Comparison of ENCODE assay signal across 18 cellular contexts in genomic region chr13:93745884-93746283, GRCh38.
"Had no signal": no experiment of that assay in that cellular context is flagged by ENCODE, and none has a peak within 500 bp of the region (broad histone marks: within the 10 kb centered on the region; RNA-seq: fewer than 3 reads in every experiment).

No MANE protein-coding gene starts in this region.

- H3K9me3 Mint-ChIP-seq: neural progenitor cell had no signal

- H3K27me3 ChIP-seq: colonic mucosa, esophagus squamous epithelium, gastrocnemius medialis, neural progenitor cell had no signal

- H3K27me3 Mint-ChIP-seq: memory B cell; natural killer cell treated with Interleukin-12 subunit alpha and Interleukin-12 subunit beta and Interleukin-15 and Interleukin-18, amount 100 ng/mL, for 72 hours had no signal

- H3K27ac ChIP-seq: colonic mucosa, esophagus squamous epithelium, gastrocnemius medialis, left ventricle myocardium inferior, lower lobe of right lung, neural progenitor cell, ovary had no signal

- H3K36me3 ChIP-seq: colonic mucosa, esophagus squamous epithelium, gastrocnemius medialis, left ventricle myocardium inferior, lower lobe of right lung, neural progenitor cell, ovary had no signal

- H3K4me1 Mint-ChIP-seq: memory B cell had no signal

- DNase-seq: colonic mucosa; dermis blood vessel endothelial cell; esophagus squamous epithelium; gastrocnemius medialis; left ventricle myocardium inferior; lower lobe of right lung; midbrain; nucleus accumbens; ovary; right cardiac atrium; stimulated activated CD4-positive, alpha-beta T cell treated with anti-CD3 and anti-CD28 coated beads, Interleukin-2, amount 100 ng/mL, for 48 hours; stimulated activated naive CD4-positive, alpha-beta T cell treated with Interleukin-2 at 50 U/mL for 16 hours; trophoblast cell had no signal

- FAIRE-seq: keratinocyte had no signal

- H3K9me3 ChIP-seq: colonic mucosa, esophagus squamous epithelium, gastrocnemius medialis, left ventricle myocardium inferior, lower lobe of right lung, ovary had no signal

- H3K4me2 ChIP-seq: neural progenitor cell, smooth muscle cell had no signal

- H3K4me3 Mint-ChIP-seq: memory B cell; natural killer cell treated with Interleukin-12 subunit alpha and Interleukin-12 subunit beta and Interleukin-15 and Interleukin-18, amount 100 ng/mL, for 72 hours; neural progenitor cell had no signal

- H3K9ac ChIP-seq: neural progenitor cell had no signal

- H3K36me3 Mint-ChIP-seq: memory B cell, neural progenitor cell had no signal

- H3K4me3 ChIP-seq: colonic mucosa, esophagus squamous epithelium, gastrocnemius medialis, left ventricle myocardium inferior, lower lobe of right lung, neural progenitor cell, ovary, smooth muscle cell had no signal

- H3K4me1 ChIP-seq: colonic mucosa, esophagus squamous epithelium, gastrocnemius medialis, left ventricle myocardium inferior, lower lobe of right lung had no signal

- H3K27ac Mint-ChIP-seq: memory B cell; natural killer cell treated with Interleukin-12 subunit alpha and Interleukin-12 subunit beta and Interleukin-15 and Interleukin-18, amount 100 ng/mL, for 72 hours; neural progenitor cell had no signal

- ATAC-seq: gastrocnemius medialis; lower lobe of right lung; natural killer cell treated with Interleukin-12 subunit alpha and Interleukin-12 subunit beta and Interleukin-15 and Interleukin-18, amount 100 ng/mL, for 72 hours; right cardiac atrium had no signal

- H2AFZ ChIP-seq: neural progenitor cell had no signal
